In the genomic region with DNA sequence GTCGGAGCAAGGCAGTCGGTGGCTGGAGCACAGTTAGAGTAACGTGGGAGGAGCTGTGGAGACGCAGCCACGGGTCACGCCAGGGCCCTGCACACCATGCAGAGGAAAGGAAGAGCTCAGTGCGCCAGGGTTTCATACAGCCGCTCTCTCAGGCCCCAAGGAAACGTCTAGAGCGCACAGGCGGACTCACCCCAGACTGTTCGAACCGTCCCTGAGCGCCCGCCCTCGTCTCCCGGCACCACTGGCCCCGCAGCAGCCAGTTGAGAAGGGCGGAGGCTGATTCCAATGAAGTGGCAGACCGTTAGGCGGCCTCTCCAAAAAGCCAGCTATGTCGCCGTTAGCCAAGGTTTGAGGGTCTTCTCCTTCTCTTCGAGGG, we compare ENCODE assay signal across 8 cellular contexts. TPM values are rescaled to one million over a fixed set of nuclear protein-coding genes. Genes with fewer than 3 reads are reported as not detected.
DNase-seq lines count a peak whose midpoint lies in the region; ATAC-seq and TF ChIP-seq lines count a peak whose summit lies in the region.

No MANE protein-coding gene starts in this region.

- no peak for TF ChIP-seq CTCF in GM06990 (IDR thresholded peaks at IDR 0.05; ENCODE audit: insufficient read depth, low read length, poor library complexity, severe bottlenecking)
- TF ChIP-seq CTCF in fibroblast of the aortic adventitia (IDR thresholded peaks at IDR 0.05; ENCODE audit: insufficient read depth, low read length) = no peak

- H3K79me2 ChIP-seq in Karpas-422 (ENCODE audit: low read length) = no peaks in the 10 kb centered on the region; the same call in 1 of the 2 replicates

- no peaks in the 10 kb centered on the region for H3K9me3 Mint-ChIP-seq in activated CD4-positive, alpha-beta memory T cell treated with anti-CD3 and anti-CD28 coated beads, Interleukin-2, amount 10 ng/mL, durations not matched to agents 7 days and 5 days

- H2AFZ ChIP-seq in Karpas-422 (ENCODE audit: low read length) = 0 out of 2 replicates have a peak overlapping the region, but pooled peaks have one; percentile 71

- peak overlapping the region; percentile 82 for H3K4me3 Mint-ChIP-seq in activated CD4-positive, alpha-beta memory T cell treated with anti-CD3 and anti-CD28 coated beads, Interleukin-2, amount 10 ng/mL, durations not matched to agents 7 days and 5 days

- H3K36me3 Mint-ChIP-seq in activated CD4-positive, alpha-beta memory T cell treated with anti-CD3 and anti-CD28 coated beads, Interleukin-2, amount 10 ng/mL, durations not matched to agents 7 days and 5 days (ENCODE audit: low read depth) = peaks cover 18% of the 10 kb centered on the region

- H3K4me1 Mint-ChIP-seq in activated CD4-positive, alpha-beta memory T cell treated with anti-CD3 and anti-CD28 coated beads, Interleukin-2, amount 10 ng/mL, durations not matched to agents 7 days and 5 days = peaks cover 39% of the 10 kb centered on the region

- H3K27me3 Mint-ChIP-seq in activated CD4-positive, alpha-beta memory T cell treated with anti-CD3 and anti-CD28 coated beads, Interleukin-2, amount 10 ng/mL, durations not matched to agents 7 days and 5 days = no peaks in the 10 kb centered on the region

- no peaks in the 10 kb centered on the region for H4K20me1 ChIP-seq in Karpas-422 (ENCODE audit: insufficient read depth, low read depth, low read length)

- no peaks in the 10 kb centered on the region for H3K27me3 ChIP-seq in GM06990 (replicated peaks; ENCODE audit: control insufficient read depth, insufficient read depth, low read length)
- H3K27me3 ChIP-seq in Karpas-422 (ENCODE audit: low read length) = no peaks in the 10 kb centered on the region

- POLR2A ChIA-PET in activated CD4-positive, alpha-beta memory T cell treated with anti-CD3 and anti-CD28 coated beads, Interleukin-2, amount 10 ng/mL, durations not matched to agents 7 days and 5 days (lab: Charles Lee) = interaction anchor here (0.6 to 3.0 kb wide), 25 partner anchors 8 to 936 kb away, joined by 3 to 68 read pairs (median 5); partner anchors contain the start of genes CDON, CHEK1, DCPS and DDX25

- peaks cover 11% of the 10 kb centered on the region for H3K4me1 ChIP-seq in Karpas-422 (ENCODE audit: low read length)

- H3K4me3 ChIP-seq in GM06990 (replicated peaks; ENCODE audit: low read depth, low read length) (no peak overlapping the region; the same call in 1 of the 2 replicates), Karpas-422 (ENCODE audit: low read length) (peak overlapping the region; percentile 69; the same call in 1 of the 2 replicates), fibroblast of the aortic adventitia (ENCODE audit: low read depth, low read length) (peak overlapping the region; percentile 89)

- no peaks in the 10 kb centered on the region for H3K9me3 ChIP-seq in Karpas-422 (ENCODE audit: low read length)

- peak; percentile 20 for ATAC-seq in GM21717 (IDR thresholded peaks at IDR 0.05; ENCODE audit: unreplicated experiment)

- peak overlapping the region; percentile 72 for H3K4me2 ChIP-seq in Karpas-422 (ENCODE audit: low read depth, low read length, poor library complexity, severe bottlenecking)

- no peaks in the 10 kb centered on the region for H3K36me3 ChIP-seq in GM06990 (ENCODE audit: control insufficient read depth, insufficient read depth, low read length)
- H3K36me3 ChIP-seq in Karpas-422 (ENCODE audit: insufficient read depth, low read length) = no peaks in the 10 kb centered on the region

- DNase-seq in GM06990 (ENCODE audit: extremely low read depth, insufficient read length) (peak; percentile 21), Karpas-422 (peak; percentile 65), fibroblast of the aortic adventitia (ENCODE audit: low read depth) (peak; percentile 51), occipital lobe (lab: John Stamatoyannopoulos, UW) (peak; percentile 72), iPS-NIHi11 (ENCODE audit: low spot score) (no peak), NCI-H82 treated with DMSO at 0.1 percent for 48 hours (lab: John Stamatoyannopoulos, UW; ENCODE audit: unreplicated experiment) (no peak)
- DNase-seq in activated CD4-positive, alpha-beta memory T cell treated with anti-CD3 and anti-CD28 coated beads, Interleukin-2, amount 10 ng/mL, durations not matched to agents 7 days and 5 days = peak; percentile 66

- peak overlapping the region; percentile 76 for H3K9ac ChIP-seq in Karpas-422 (ENCODE audit: low read length)

- H3K9me2 ChIP-seq in Karpas-422 (replicated peaks; ENCODE audit: insufficient read depth, low read length) = no peaks in the 10 kb centered on the region

- H3K27ac ChIP-seq in Karpas-422 (ENCODE audit: low read length) = no peak overlapping the region

- CTCF ChIA-PET in activated CD4-positive, alpha-beta memory T cell treated with anti-CD3 and anti-CD28 coated beads, Interleukin-2, amount 10 ng/mL, durations not matched to agents 7 days and 5 days (lab: Charles Lee) = interaction anchor here (0.6 to 2.2 kb wide), 15 partner anchors 8 to 594 kb away, joined by 3 to 26 read pairs (median 4); partner anchors contain the start of genes CHEK1, DDX25, EI24 and PUS3

- peak overlapping the region; percentile 96 for H3K27ac Mint-ChIP-seq in activated CD4-positive, alpha-beta memory T cell treated with anti-CD3 and anti-CD28 coated beads, Interleukin-2, amount 10 ng/mL, durations not matched to agents 7 days and 5 days

RNA-seq across cellular contexts. Expression of gene HYLS1, which starts 0.5 kb away (rescaled TPM):
- total RNA-seq in Karpas-422 (2014; rRNA removed; shearing (Covaris generic); ENCODE audit: low replicate concordance) = 4.6 and 4.8 TPM in 2 replicates
- 10 to 100 TPM; 14.0 to 15.5 TPM for total RNA-seq in activated CD4-positive, alpha-beta memory T cell treated with anti-CD3 and anti-CD28 coated beads, Interleukin-2, amount 10 ng/mL, durations not matched to agents 7 days and 5 days
- 3.1 and 15.3 TPM in 2 replicates for total RNA-seq in fibroblast of the aortic adventitia (ENCODE audit: low replicate concordance)
- 12.5 TPM for total RNA-seq in occipital lobe

RNA-seq across cellular contexts. Expression of gene PUS3, which starts 16.0 kb away (rescaled TPM):
- total RNA-seq in Karpas-422 (2014; rRNA removed; shearing (Covaris generic); ENCODE audit: low replicate concordance) = 3.1 and 9.8 TPM in 2 replicates
- total RNA-seq in activated CD4-positive, alpha-beta memory T cell treated with anti-CD3 and anti-CD28 coated beads, Interleukin-2, amount 10 ng/mL, durations not matched to agents 7 days and 5 days = 10 to 100 TPM in 1 of 2 experiments, 1 to 10 TPM in 1; 7.8 to 11.5 TPM
- total RNA-seq in fibroblast of the aortic adventitia (ENCODE audit: low replicate concordance) (11.7 and 38.3 TPM in 2 replicates), occipital lobe (12.0 TPM)

RNA-seq across cellular contexts. Expression of gene DDX25, which starts 17.3 kb away (rescaled TPM):
- not detected in 2 replicates for total RNA-seq in Karpas-422 (2014; rRNA removed; shearing (Covaris generic); ENCODE audit: low replicate concordance)
- not detected for total RNA-seq in activated CD4-positive, alpha-beta memory T cell treated with anti-CD3 and anti-CD28 coated beads, Interleukin-2, amount 10 ng/mL, durations not matched to agents 7 days and 5 days
- total RNA-seq in fibroblast of the aortic adventitia (ENCODE audit: low replicate concordance) = under 0.01 TPM in 1 of 2 replicates, not detected in the other
- 18.7 TPM for total RNA-seq in occipital lobe

RNA-seq across cellular contexts. Expression of gene PATE4, which starts 53.9 kb away (rescaled TPM):
- total RNA-seq in Karpas-422 (2014; rRNA removed; shearing (Covaris generic); ENCODE audit: low replicate concordance) = not detected in 2 replicates
- total RNA-seq in activated CD4-positive, alpha-beta memory T cell treated with anti-CD3 and anti-CD28 coated beads, Interleukin-2, amount 10 ng/mL, durations not matched to agents 7 days and 5 days = not detected
- total RNA-seq in fibroblast of the aortic adventitia (ENCODE audit: low replicate concordance) = not detected in 2 replicates
- not detected for total RNA-seq in occipital lobe

RNA-seq across cellular contexts. Expression of gene VSIG10L2, which starts 58.9 kb away (rescaled TPM):
- total RNA-seq in Karpas-422 (2014; rRNA removed; shearing (Covaris generic); ENCODE audit: low replicate concordance) = not detected in 2 replicates
- not detected for total RNA-seq in activated CD4-positive, alpha-beta memory T cell treated with anti-CD3 and anti-CD28 coated beads, Interleukin-2, amount 10 ng/mL, durations not matched to agents 7 days and 5 days
- total RNA-seq in fibroblast of the aortic adventitia (ENCODE audit: low replicate concordance) = not detected in 2 replicates
- total RNA-seq in occipital lobe = not detected

Comparison
In these comparisons a context has a peak if more than half of its experiments do, and no peak if none do; other contexts are left out.
1. DNase-seq: peak in GM06990 (single experiment), Karpas-422 (single experiment), activated CD4-positive, alpha-beta memory T cell treated with anti-CD3 and anti-CD28 coated beads, Interleukin-2, amount 10 ng/mL, durations not matched to agents 7 days and 5 days (single experiment), fibroblast of the aortic adventitia (single experiment) and occipital lobe (single experiment); none in iPS-NIHi11 (single experiment) and NCI-H82 treated with DMSO at 0.1 percent for 48 hours (single experiment).
2. RNA of gene DDX25, which starts 17.3 kb away (total RNA-seq): 18.7 TPM in occipital lobe (single experiment); not detected in Karpas-422, not detected in activated CD4-positive, alpha-beta memory T cell treated with anti-CD3 and anti-CD28 coated beads, Interleukin-2, amount 10 ng/mL, durations not matched to agents 7 days and 5 days and under 0.01 TPM in fibroblast of the aortic adventitia; every median in the first group is over 10 times any median in the second.